18 cellular contexts compared by ENCODE assay signal in genomic region chr5:81552844-81553569, GRCh38.
DNase-seq lines count a peak whose midpoint lies in the region; ATAC-seq and TF ChIP-seq lines count a peak whose summit lies in the region.
"Had no signal": no experiment of that assay in that cellular context is flagged by ENCODE, and none has a peak within 500 bp of the region (broad histone marks: within the 10 kb centered on the region; RNA-seq: fewer than 3 reads in every experiment).

No MANE protein-coding gene starts in this region.

- TF ChIP-seq CTCF in tibial nerve (IDR thresholded peaks at IDR 0.05), result no peak

- DNase-seq in DMS53 treated with DMSO at 0.1 percent for 48 hours (lab: John Stamatoyannopoulos, UW; ENCODE audit: unreplicated experiment), result peak; percentile 28
- peak; percentile 8 for DNase-seq in NCI-H460 (ENCODE audit: extremely low read depth, low read depth)
- DNase-seq in cerebellum (ENCODE audit: low spot score), result peak; percentile 5
- DNase-seq in left kidney (ENCODE audit: low read depth, low spot score), result peak; percentile 7
- DNase-seq in activated T-helper 2 cell treated with anti-CD3 and anti-CD28 coated beads, Interferon-gamma antibody, Interleukin-2, Interleukin-4, amounts not matched to agents 10 μg/mL and 5 μg/mL and 100 μg/mL, durations not matched to agents 14 hours and 24 hours and 36 hours (ENCODE audit: low spot score), result no peak
- DNase-seq in NOMO-1 treated with DMSO at 0.1 percent for 48 hours (lab: John Stamatoyannopoulos, UW; ENCODE audit: unreplicated experiment), result no peak
- DNase-seq in tibial nerve (ENCODE audit: low spot score in 2 of 2), result no peak
- DNase-seq: erythroblast; HCEC 1CT; MM.1S; NCI-H187 treated with DMSO at 0.1 percent for 48 hours; NCI-H526 treated with DMSO at 0.1 percent for 48 hours; occipital lobe; stimulated activated CD4-positive, alpha-beta T cell treated with anti-CD3 and anti-CD28 coated beads, Interleukin-4, amount 100 ng/mL, for 4 hours; WERI-Rb-1 had no signal

- ATAC-seq in HG02938 (IDR thresholded peaks at IDR 0.05; ENCODE audit: unreplicated experiment), result no peak
- ATAC-seq: activated T-helper 17 cell treated with anti-CD3 and anti-CD28 coated beads, Interleukin-2, amount 50 U/mL, for 72 hours had no signal

- peaks cover 3% of the 10 kb centered on the region for H3K36me3 Mint-ChIP-seq in activated T-helper 2 cell treated with anti-CD3 and anti-CD28 coated beads, Interferon-gamma antibody, Interleukin-2, Interleukin-4, amounts not matched to agents 10 μg/mL and 5 μg/mL and 100 μg/mL, durations not matched to agents 14 hours and 24 hours and 36 hours (ENCODE audit: low read depth)

- H3K4me3 ChIP-seq in tibial nerve, result no peak overlapping the region
- H3K4me3 ChIP-seq: thoracic aorta had no signal

- peaks cover 0 to 24% (median 0%) of the 10 kb centered on the region in 3 donors for H3K36me3 ChIP-seq in tibial nerve
- H3K36me3 ChIP-seq: thoracic aorta, WERI-Rb-1 had no signal

- H3K4me1 ChIP-seq in tibial nerve, result peaks cover 0 to 17% (median 2%) of the 10 kb centered on the region in 4 donors

- H3K27me3 Mint-ChIP-seq in activated T-helper 2 cell treated with anti-CD3 and anti-CD28 coated beads, Interferon-gamma antibody, Interleukin-2, Interleukin-4, amounts not matched to agents 10 μg/mL and 5 μg/mL and 100 μg/mL, durations not matched to agents 14 hours and 24 hours and 36 hours (ENCODE audit: low read depth), result no peaks in the 10 kb centered on the region
- H3K27me3 Mint-ChIP-seq: activated T-helper 17 cell treated with anti-CD3 and anti-CD28 coated beads, Interleukin-2, amount 50 U/mL, for 72 hours had no signal

- no peak for TF ChIP-seq EP300 in tibial nerve (IDR thresholded peaks at IDR 0.05)

- TF ChIP-seq POLR2A in tibial nerve (IDR thresholded peaks at IDR 0.05), result no peak

- no peak overlapping the region for H3K27ac ChIP-seq in tibial nerve
- H3K27ac ChIP-seq: thoracic aorta, WERI-Rb-1 had no signal

- no peaks in the 10 kb centered on the region for H3K9me3 Mint-ChIP-seq in activated T-helper 2 cell treated with anti-CD3 and anti-CD28 coated beads, Interferon-gamma antibody, Interleukin-2, Interleukin-4, amounts not matched to agents 10 μg/mL and 5 μg/mL and 100 μg/mL, durations not matched to agents 14 hours and 24 hours and 36 hours
- H3K9me3 Mint-ChIP-seq: activated T-helper 17 cell treated with anti-CD3 and anti-CD28 coated beads, Interleukin-2, amount 50 U/mL, for 72 hours had no signal

- H3K4me1 Mint-ChIP-seq in activated T-helper 2 cell treated with anti-CD3 and anti-CD28 coated beads, Interferon-gamma antibody, Interleukin-2, Interleukin-4, amounts not matched to agents 10 μg/mL and 5 μg/mL and 100 μg/mL, durations not matched to agents 14 hours and 24 hours and 36 hours (ENCODE audit: low read depth), result peaks cover 23% of the 10 kb centered on the region

- H3K4me3 Mint-ChIP-seq in activated T-helper 2 cell treated with anti-CD3 and anti-CD28 coated beads, Interferon-gamma antibody, Interleukin-2, Interleukin-4, amounts not matched to agents 10 μg/mL and 5 μg/mL and 100 μg/mL, durations not matched to agents 14 hours and 24 hours and 36 hours (ENCODE audit: low read depth), result no peak overlapping the region
- H3K4me3 Mint-ChIP-seq: activated T-helper 17 cell treated with anti-CD3 and anti-CD28 coated beads, Interleukin-2, amount 50 U/mL, for 72 hours had no signal

- 71 to 73% methylated on average over 2 of the region's 2 CpGs for WGBS in tibial nerve, 2 donors

- intact Hi-C loops in activated T-helper 2 cell treated with anti-CD3 and anti-CD28 coated beads, Interferon-gamma antibody, Interleukin-2, Interleukin-4, amounts not matched to agents 10 μg/mL and 5 μg/mL and 100 μg/mL, durations not matched to agents 14 hours and 24 hours and 36 hours (cut with micrococcal nuclease), result no loop called here

- H3K27me3 ChIP-seq in tibial nerve, result no peaks in the 10 kb centered on the region

- H3K27ac Mint-ChIP-seq in activated T-helper 2 cell treated with anti-CD3 and anti-CD28 coated beads, Interferon-gamma antibody, Interleukin-2, Interleukin-4, amounts not matched to agents 10 μg/mL and 5 μg/mL and 100 μg/mL, durations not matched to agents 14 hours and 24 hours and 36 hours, result no peak overlapping the region
- H3K27ac Mint-ChIP-seq: activated T-helper 17 cell treated with anti-CD3 and anti-CD28 coated beads, Interleukin-2, amount 50 U/mL, for 72 hours had no signal

- H3K9me3 ChIP-seq in tibial nerve, result no peaks in the 10 kb centered on the region
- H3K9me3 ChIP-seq: thoracic aorta had no signal

Comparison
In these comparisons a context has a peak if more than half of its experiments do, and no peak if none do; other contexts are left out.
1. DNase-seq: peak in DMS53 treated with DMSO at 0.1 percent for 48 hours (single experiment), NCI-H460 (single experiment), cerebellum (single experiment) and left kidney (single experiment); none in activated T-helper 2 cell treated with anti-CD3 and anti-CD28 coated beads, Interferon-gamma antibody, Interleukin-2, Interleukin-4, amounts not matched to agents 10 μg/mL and 5 μg/mL and 100 μg/mL, durations not matched to agents 14 hours and 24 hours and 36 hours (single experiment), NOMO-1 treated with DMSO at 0.1 percent for 48 hours (single experiment) and tibial nerve (0 of 2).